33 cellular contexts compared by ENCODE assay signal in genomic region chr4:8771258-8771590, GRCh38.
DNase-seq lines count a peak whose midpoint lies in the region; ATAC-seq, FAIRE-seq and TF ChIP-seq lines count a peak whose summit lies in the region.
"Had no signal": no experiment of that assay in that cellular context is flagged by ENCODE, and none has a peak within 500 bp of the region (broad histone marks: within the 10 kb centered on the region; RNA-seq: fewer than 3 reads in every experiment).

No MANE protein-coding gene starts in this region.

- no TSS peak for BruUV-seq in K562 (replicated peaks; lab: Mats Ljungman, UMichigan)

- no peak overlapping the region for H3K27ac Mint-ChIP-seq in natural killer cell treated with Interleukin-12 subunit alpha and Interleukin-12 subunit beta and Interleukin-15 and Interleukin-18, amount 100 ng/mL, for 72 hours
- no peak overlapping the region for H3K27ac Mint-ChIP-seq in natural killer cell
- H3K27ac Mint-ChIP-seq: activated CD4-positive, alpha-beta T cell treated with anti-CD3 and anti-CD28 coated beads, Interleukin-2, amount 10 ng/mL, durations not matched to agents 7 days and 5 days; nephron; stimulated activated memory B cell treated with anti-CD40 and anti-IgM and Interleukin-4, amounts not matched to agents 10 μg/mL and 1 μg/mL and 100 μg/mL, for 72 hours had no signal

- CTCF ChIA-PET in K562 (lab: Yijun Ruan, JAX; ENCODE audit: low intra/inter-chr PET ratio) = no interaction called here

- H3K4me1 ChIP-seq in K562 (replicated peaks in 1 of 2; ENCODE audit: control insufficient read depth in 2 of 2, insufficient read depth in 2 of 2, low read length in 2 of 2) (no peaks in the 10 kb centered on the region), left lung (no peaks in the 10 kb centered on the region), aorta (ENCODE audit: control insufficient read depth in 1 of 2, insufficient read depth in 2 of 2, low read length in 2 of 2) (no peaks in the 10 kb centered on the region)
- H3K4me1 ChIP-seq: breast epithelium, heart left ventricle had no signal

- TF ChIP-seq CTCF in natural killer cell (IDR thresholded peaks at IDR 0.05) = no peak
- TF ChIP-seq CTCF in K562 (IDR thresholded peaks at IDR 0.05 in 2 of 3, conservative IDR thresholded peaks at IDR 0.05 in 1 of 3; ENCODE audit: insufficient read depth in 2 of 3, low read depth in 1 of 3, low read length in 3 of 3) = no peak
- TF ChIP-seq CTCF in left lung (IDR thresholded peaks at IDR 0.05) = no peak

- no peaks in the 10 kb centered on the region for H3K79me2 ChIP-seq in K562 (ENCODE audit: control insufficient read depth, insufficient read depth, low read length)

- WGBS in K562 (ENCODE audit: insufficient coverage, low coverage, missing lambda C conversion rate) = 2% methylated on average over 8 of the region's 8 CpGs
- WGBS in aorta, 2 donors = 18 to 23% methylated on average over 7 to 8 of the region's 8 CpGs

- no peak for ATAC-seq in natural killer cell treated with Interleukin-12 subunit alpha and Interleukin-12 subunit beta and Interleukin-15 and Interleukin-18, amount 100 ng/mL, for 72 hours
- ATAC-seq in natural killer cell (no peak), K562 (no peak), left lung (no peak), aorta (ENCODE audit: low FRiP score) (no peak)
- ATAC-seq: activated T-cell treated with anti-CD3 and anti-CD28 coated beads, Interleukin-2, amount 50 U/mL, for 4 hours; right cardiac atrium; stimulated activated memory B cell treated with anti-CD40 and anti-IgM and Interleukin-4, amounts not matched to agents 10 μg/mL and 1 μg/mL and 100 μg/mL, for 72 hours had no signal

- POLR2A ChIA-PET in K562 (lab: Yijun Ruan, JAX) = no interaction called here

- peaks cover 5% of the 10 kb centered on the region; the same call in 1 of the 2 replicates for H4K20me1 ChIP-seq in K562 (replicated peaks; ENCODE audit: control insufficient read depth, insufficient read depth, low read length)
- H4K20me1 ChIP-seq: BLaER1 treated with 17β-estradiol and CSF1 and Interleukin-3, amounts not matched to agents 10 nM and 100 nM had no signal

- no peaks in the 10 kb centered on the region for H3K9me1 ChIP-seq in K562 (ENCODE audit: control insufficient read depth, insufficient read depth, low read length)

- in situ Hi-C loops in K562 (cut with MboI) = no loop called here

- no peak for TF ChIP-seq POLR2A in K562 (conservative IDR thresholded peaks at IDR 0.05)

- H3K27ac ChIP-seq in K562 (ENCODE audit: extremely low read depth, low read depth, low read length) (no peak overlapping the region), left lung (no peak overlapping the region), aorta (ENCODE audit: low read depth in 1 of 2, low read length in 2 of 2) (no peak overlapping the region)
- H3K27ac ChIP-seq: BLaER1 treated with 17β-estradiol and CSF1 and Interleukin-3, amounts not matched to agents 10 nM and 100 nM; breast epithelium; heart left ventricle; ovary; WERI-Rb-1 had no signal

- H2AFZ ChIP-seq in K562 (ENCODE audit: low read depth, low read length) = no peak overlapping the region

- no peak for TF ChIP-seq RAD21 in K562 (CRISPR knock-in tag; conservative IDR thresholded peaks at IDR 0.05 in 1 of 2, IDR thresholded peaks at IDR 0.05 in 1 of 2)

- intact Hi-C loops in natural killer cell (cut with micrococcal nuclease) = no loop called here
- intact Hi-C loops in K562 (cut with micrococcal nuclease) = no loop called here
- intact Hi-C loops in left lung (cut with DNase I) = no loop called here
- intact Hi-C loops in aorta (cut with DNase I) = no loop called here

- no peaks in the 10 kb centered on the region for H3K9me3 ChIP-seq in K562 (replicated peaks; ENCODE audit: control insufficient read depth, insufficient read depth, low read depth, low read length)
- no peaks in the 10 kb centered on the region for H3K9me3 ChIP-seq in left lung
- H3K9me3 ChIP-seq in aorta (ENCODE audit: control insufficient read depth, low read length) = no peaks in the 10 kb centered on the region
- H3K9me3 ChIP-seq: BLaER1 treated with 17β-estradiol and CSF1 and Interleukin-3, amounts not matched to agents 10 nM and 100 nM; breast epithelium; heart left ventricle; ovary had no signal

- H3K4me1 Mint-ChIP-seq in natural killer cell treated with Interleukin-12 subunit alpha and Interleukin-12 subunit beta and Interleukin-15 and Interleukin-18, amount 100 ng/mL, for 72 hours (ENCODE audit: low read depth in 2 of 2) = no peaks in the 10 kb centered on the region
- no peaks in the 10 kb centered on the region for H3K4me1 Mint-ChIP-seq in natural killer cell
- H3K4me1 Mint-ChIP-seq: activated CD4-positive, alpha-beta T cell treated with anti-CD3 and anti-CD28 coated beads, Interleukin-2, amount 10 ng/mL, durations not matched to agents 7 days and 5 days; nephron; stimulated activated memory B cell treated with anti-CD40 and anti-IgM and Interleukin-4, amounts not matched to agents 10 μg/mL and 1 μg/mL and 100 μg/mL, for 72 hours had no signal

- TF ChIP-seq EP300 in K562 (IDR thresholded peaks at IDR 0.05; ENCODE audit: low read length) = no peak

- H3K36me3 Mint-ChIP-seq in natural killer cell treated with Interleukin-12 subunit alpha and Interleukin-12 subunit beta and Interleukin-15 and Interleukin-18, amount 100 ng/mL, for 72 hours = no peaks in the 10 kb centered on the region
- no peaks in the 10 kb centered on the region for H3K36me3 Mint-ChIP-seq in natural killer cell
- H3K36me3 Mint-ChIP-seq: stimulated activated memory B cell treated with anti-CD40 and anti-IgM and Interleukin-4, amounts not matched to agents 10 μg/mL and 1 μg/mL and 100 μg/mL, for 72 hours had no signal

- FAIRE-seq in K562 (lab: Jason Lieb, UNC) = no peak
- FAIRE-seq: colon had no signal

- no peaks in the 10 kb centered on the region for H3K27me3 Mint-ChIP-seq in natural killer cell treated with Interleukin-12 subunit alpha and Interleukin-12 subunit beta and Interleukin-15 and Interleukin-18, amount 100 ng/mL, for 72 hours
- H3K27me3 Mint-ChIP-seq in natural killer cell (ENCODE audit: low read depth in 2 of 2) = no peaks in the 10 kb centered on the region
- H3K27me3 Mint-ChIP-seq: activated CD4-positive, alpha-beta T cell treated with anti-CD3 and anti-CD28 coated beads, Interleukin-2, amount 10 ng/mL, durations not matched to agents 7 days and 5 days; stimulated activated memory B cell treated with anti-CD40 and anti-IgM and Interleukin-4, amounts not matched to agents 10 μg/mL and 1 μg/mL and 100 μg/mL, for 72 hours had no signal

- H3K27me3 ChIP-seq in K562 (ENCODE audit: control insufficient read depth in 2 of 2, insufficient read depth in 2 of 2, low read length in 2 of 2) = peaks cover 4 to 36% of the 10 kb centered on the region in 2 experiments; a peak in 3 of 5 replicates
- peaks cover 0 to 61% of the 10 kb centered on the region in 2 donors for H3K27me3 ChIP-seq in left lung
- H3K27me3 ChIP-seq in aorta (ENCODE audit: control insufficient read depth in 1 of 2, insufficient read depth in 2 of 2, low read length in 1 of 2) = no peaks in the 10 kb centered on the region
- H3K27me3 ChIP-seq: BLaER1 treated with 17β-estradiol and CSF1 and Interleukin-3, amounts not matched to agents 10 nM and 100 nM; ovary had no signal

- peak; percentile 34 for DNase-seq in natural killer cell treated with Interleukin-12 subunit alpha and Interleukin-12 subunit beta and Interleukin-15 and Interleukin-18, amount 100 ng/mL, for 72 hours (ENCODE audit: low spot score)
- DNase-seq in natural killer cell (no peak), K562 (ENCODE audit: extremely low read depth in 1 of 4, low spot score in 3 of 4) (no peak), left lung (peak; percentile 20 to 68), aorta (peak; percentile 33 to 70), LoVo (ENCODE audit: low spot score) (no peak), NCI-H748 treated with DMSO at 0.1 percent for 48 hours (lab: John Stamatoyannopoulos, UW) (no peak)
- DNase-seq in activated CD8-positive, alpha-beta memory T cell treated with anti-CD3 and anti-CD28 coated beads for 24 hours = no peak
- DNase-seq: activated CD4-positive, alpha-beta T cell treated with anti-CD3 and anti-CD28 coated beads, Interleukin-2, amount 10 ng/mL, durations not matched to agents 7 days and 5 days; activated naive CD4-positive, alpha-beta T cell; activated T-cell treated with anti-CD3 and anti-CD28 coated beads, Interleukin-2, amount 50 U/mL, for 4 hours; amygdala; COR-L47; DMS79; effector memory CD4-positive, alpha-beta T cell; erythroblast; GF-D8; HCEC 1CT; KG1; NCI-H1436; OCI-M1; stimulated activated CD4-positive, alpha-beta T cell treated with anti-CD3 and anti-CD28 coated beads, Interleukin-12 subunit alpha, Interleukin-12 subunit beta, amount 100 ng/mL, for 4 hours; stimulated activated CD4-positive, alpha-beta T cell treated with anti-CD3 and anti-CD28 coated beads, Interleukin-4, amount 100 ng/mL, for 4 hours; substantia nigra; WERI-Rb-1 had no signal

- no peak overlapping the region for H3K4me3 Mint-ChIP-seq in natural killer cell treated with Interleukin-12 subunit alpha and Interleukin-12 subunit beta and Interleukin-15 and Interleukin-18, amount 100 ng/mL, for 72 hours
- no peak overlapping the region for H3K4me3 Mint-ChIP-seq in natural killer cell
- H3K4me3 Mint-ChIP-seq: activated CD4-positive, alpha-beta T cell treated with anti-CD3 and anti-CD28 coated beads, Interleukin-2, amount 10 ng/mL, durations not matched to agents 7 days and 5 days; activated T-cell treated with anti-CD3 and anti-CD28 coated beads, Interleukin-2, amount 50 U/mL, for 4 hours; nephron; stimulated activated memory B cell treated with anti-CD40 and anti-IgM and Interleukin-4, amounts not matched to agents 10 μg/mL and 1 μg/mL and 100 μg/mL, for 72 hours had no signal

- no peaks in the 10 kb centered on the region for H3K36me3 ChIP-seq in K562 (ENCODE audit: control insufficient read depth, insufficient read depth, low read length)
- H3K36me3 ChIP-seq in left lung = no peaks in the 10 kb centered on the region
- no peaks in the 10 kb centered on the region for H3K36me3 ChIP-seq in aorta (ENCODE audit: control insufficient read depth in 1 of 2, insufficient read depth in 2 of 2, low read length in 1 of 2)
- H3K36me3 ChIP-seq: BLaER1 treated with 17β-estradiol and CSF1 and Interleukin-3, amounts not matched to agents 10 nM and 100 nM; breast epithelium; heart left ventricle; ovary; WERI-Rb-1 had no signal

- H3K9ac ChIP-seq in K562 (ENCODE audit: insufficient read depth in 1 of 2, low read depth in 2 of 2, low read length in 2 of 2) = no peak overlapping the region
- H3K9ac ChIP-seq: BLaER1 treated with 17β-estradiol and CSF1 and Interleukin-3, amounts not matched to agents 10 nM and 100 nM had no signal

- H3K4me3 ChIP-seq in K562 = no peak overlapping the region
- no peak overlapping the region for H3K4me3 ChIP-seq in left lung
- no peak overlapping the region for H3K4me3 ChIP-seq in aorta (ENCODE audit: low read length in 2 of 2)
- H3K4me3 ChIP-seq: BLaER1 treated with 17β-estradiol and CSF1 and Interleukin-3, amounts not matched to agents 10 nM and 100 nM; breast epithelium; heart left ventricle; ovary had no signal

- H3K9me3 Mint-ChIP-seq in natural killer cell treated with Interleukin-12 subunit alpha and Interleukin-12 subunit beta and Interleukin-15 and Interleukin-18, amount 100 ng/mL, for 72 hours = no peaks in the 10 kb centered on the region
- no peaks in the 10 kb centered on the region for H3K9me3 Mint-ChIP-seq in natural killer cell
- H3K9me3 Mint-ChIP-seq: activated CD4-positive, alpha-beta T cell treated with anti-CD3 and anti-CD28 coated beads, Interleukin-2, amount 10 ng/mL, durations not matched to agents 7 days and 5 days; activated T-cell treated with anti-CD3 and anti-CD28 coated beads, Interleukin-2, amount 50 U/mL, for 4 hours; nephron had no signal

- no peak overlapping the region for H3K4me2 ChIP-seq in K562 (ENCODE audit: insufficient read depth, low read length)
- H3K4me2 ChIP-seq: BLaER1 treated with 17β-estradiol and CSF1 and Interleukin-3, amounts not matched to agents 10 nM and 100 nM had no signal

Comparison
In these comparisons a context has a peak if more than half of its experiments do, and no peak if none do; other contexts are left out.
1. DNase-seq: peak in natural killer cell treated with Interleukin-12 subunit alpha and Interleukin-12 subunit beta and Interleukin-15 and Interleukin-18, amount 100 ng/mL, for 72 hours (single experiment), left lung (2 of 2) and aorta (2 of 2); none in natural killer cell (single experiment), K562 (0 of 4), LoVo (single experiment), NCI-H748 treated with DMSO at 0.1 percent for 48 hours (single experiment) and activated CD8-positive, alpha-beta memory T cell treated with anti-CD3 and anti-CD28 coated beads for 24 hours (single experiment).